Comparison of ENCODE assay signal across 8 cellular contexts in the genomic region with DNA sequence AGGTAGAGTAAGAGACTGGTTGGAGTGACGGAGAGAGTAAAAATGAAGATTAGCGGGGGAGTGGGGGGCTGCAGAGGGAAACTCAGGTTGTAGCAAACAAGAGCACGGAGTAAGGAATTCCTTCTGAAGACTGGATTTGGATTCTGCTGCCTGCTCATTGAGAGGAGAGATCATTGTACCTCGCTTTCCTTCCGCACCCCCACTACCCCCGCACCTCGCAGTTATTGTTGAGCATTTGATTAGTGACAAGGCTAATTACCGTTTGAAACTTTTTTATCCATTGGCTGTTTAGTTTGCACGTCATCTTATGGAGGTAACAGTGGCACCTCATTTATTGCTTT. TPM values are rescaled to one million over a fixed set of nuclear protein-coding genes. Genes with fewer than 3 reads are reported as not detected.
A peak's percentile ranks its signal among the peaks of the same experiment; 100 is the strongest.
DNase-seq lines count a peak whose midpoint lies in the region; ATAC-seq and TF ChIP-seq lines count a peak whose summit lies in the region.

No MANE protein-coding gene starts in this region.

- peaks cover 51% of the 10 kb centered on the region for H3K79me2 ChIP-seq in mammary epithelial cell (ENCODE audit: insufficient read depth, low read length)

- peak overlapping the region; percentile 96 for H3K4me3 ChIP-seq in HUES6 (ENCODE audit: low read depth, low read length)
- H3K4me3 ChIP-seq in mammary epithelial cell (replicated peaks in 1 of 3; ENCODE audit: insufficient read depth in 1 of 3, low read depth in 2 of 3, low read length in 3 of 3), result peak overlapping the region; percentile 72 to 99 (median 77)
- peak overlapping the region; percentile 94 for H3K4me3 ChIP-seq in mesodermal cell (ENCODE audit: extremely low read depth, insufficient read depth, low read length, poor library complexity, severe bottlenecking)

- H3K4me2 ChIP-seq in mammary epithelial cell (ENCODE audit: insufficient read depth, low read depth, low read length), result peak overlapping the region; percentile 80

- H3K27me3 ChIP-seq in HUES6 (ENCODE audit: control insufficient read depth, insufficient read depth, low read length), result no peaks in the 10 kb centered on the region
- no peaks in the 10 kb centered on the region for H3K27me3 ChIP-seq in mammary epithelial cell (ENCODE audit: insufficient read depth, low read length)

- peaks cover 28% of the 10 kb centered on the region for H3K36me3 ChIP-seq in HUES6 (ENCODE audit: control insufficient read depth, insufficient read depth, low read length)
- peaks cover 17% of the 10 kb centered on the region for H3K36me3 ChIP-seq in mammary epithelial cell (ENCODE audit: insufficient read depth, low read length)
- peaks cover 41% of the 10 kb centered on the region for H3K36me3 ChIP-seq in mesodermal cell (ENCODE audit: control insufficient read depth, insufficient read depth, low read length)

- H3K4me1 ChIP-seq in HUES6 (ENCODE audit: control insufficient read depth, insufficient read depth, low read length) (0 out of 2 replicates have a peak, but pooled peaks cover 4% of the 10 kb centered on the region), mammary epithelial cell (ENCODE audit: insufficient read depth, low read length) (peaks cover 8% of the 10 kb centered on the region), mesodermal cell (ENCODE audit: control insufficient read depth, insufficient read depth, low read length, poor library complexity, severe bottlenecking) (peaks cover 3% of the 10 kb centered on the region)

- CTCF ChIA-PET in mammary epithelial cell (lab: Charles Lee; ENCODE audit: low non-redundant PET), result no interaction called here

- dilution Hi-C loops in mammary epithelial cell (cut with HindIII; ENCODE audit: low sequenced_read_pairs), result no loop called here

- in situ Hi-C loops in mammary epithelial cell (cut with MboI; ENCODE audit: low sequenced_read_pairs in 2 of 2), result no loop called here

- DNase-seq in AG20443 (ENCODE audit: low spot score), result peak; percentile 13
- DNase-seq in mammary epithelial cell, result no peak
- DNase-seq in Ammon's horn (ENCODE audit: low spot score), result no peak
- no peak for DNase-seq in anterior cingulate cortex (lab: John Stamatoyannopoulos, UW)
- no peak for DNase-seq in stimulated activated naive CD4-positive, alpha-beta T cell treated with Interleukin-2 at 50 U/mL for 16 hours (lab: John Stamatoyannopoulos, UW)

- TF ChIP-seq CTCF in mammary epithelial cell (conservative IDR thresholded peaks at IDR 0.05 in 1 of 2, IDR thresholded peaks at IDR 0.05 in 1 of 2; ENCODE audit: extremely low read depth in 1 of 2, insufficient read depth in 1 of 2, low read depth in 1 of 2, low read length in 2 of 2), result no peak

- intact Hi-C loops in mammary epithelial cell (cut with micrococcal nuclease), result no loop called here

- WGBS in mammary epithelial cell (ENCODE audit: low coverage, missing lambda C conversion rate), result 0% methylated on average over 3 of the region's 9 CpGs
- WGBS in mesodermal cell (ENCODE audit: insufficient coverage in 2 of 2), 2 experiments, result 0% methylated on average over 2 to 9 of the region's 9 CpGs

- TSS peak; percentile 60 for BruUV-seq in mammary epithelial cell (replicated peaks; lab: Mats Ljungman, UMichigan)

- peak overlapping the region; percentile 88 for H3K27ac ChIP-seq in HUES6 (ENCODE audit: low read depth, low read length)
- H3K27ac ChIP-seq in mammary epithelial cell (ENCODE audit: insufficient read depth, low read depth, low read length), result peak overlapping the region; percentile 76
- peak overlapping the region; percentile 84 for H3K27ac ChIP-seq in mesodermal cell (ENCODE audit: low read depth, low read length, severe bottlenecking)

- no peak for ATAC-seq in GM21515 (IDR thresholded peaks at IDR 0.05; ENCODE audit: unreplicated experiment)

- peak overlapping the region; percentile 97 for H3K9ac ChIP-seq in HUES6 (ENCODE audit: low read length)
- peak overlapping the region; percentile 85 for H3K9ac ChIP-seq in mammary epithelial cell (ENCODE audit: insufficient read depth, low read length)

- peak overlapping the region; percentile 96 for H2AFZ ChIP-seq in mammary epithelial cell (ENCODE audit: low read depth, low read length)

- no peaks in the 10 kb centered on the region for H3K9me3 ChIP-seq in HUES6 (ENCODE audit: control insufficient read depth, insufficient read depth, low read depth, low read length)
- H3K9me3 ChIP-seq in mammary epithelial cell (replicated peaks; ENCODE audit: insufficient read depth, low read length), result no peaks in the 10 kb centered on the region
- H3K9me3 ChIP-seq in mesodermal cell (ENCODE audit: control insufficient read depth, low read length), result peaks cover 3% of the 10 kb centered on the region

- H4K20me1 ChIP-seq in mammary epithelial cell (ENCODE audit: insufficient read depth, low read length), result no peaks in the 10 kb centered on the region

RNA-seq across cellular contexts. Expression of a gene that starts 0.5 kb away (rescaled TPM):
- total RNA-seq in mammary epithelial cell, result 10 to 100 TPM; 29.0 to 52.3 TPM
- polyA plus RNA-seq in mammary epithelial cell, result 17.1 TPM
- 36.1 TPM for polyA minus RNA-seq in mammary epithelial cell
- polyA plus RNA-seq in mesodermal cell (2013, experiment 1 of 2), result 40.9 TPM
- 36.6 TPM for polyA plus RNA-seq in mesodermal cell (2013, experiment 2 of 2)

RNA-seq across cellular contexts. Expression of a gene that starts 28.1 kb away (rescaled TPM):
- total RNA-seq in mammary epithelial cell, result 10 to 100 TPM; 27.3 to 84.8 TPM
- polyA plus RNA-seq in mammary epithelial cell, result 77.6 TPM
- 10.7 TPM for polyA minus RNA-seq in mammary epithelial cell
- polyA plus RNA-seq in mesodermal cell (2013, experiment 1 of 2), result 84.6 TPM
- 79.3 TPM for polyA plus RNA-seq in mesodermal cell (2013, experiment 2 of 2)

RNA-seq across cellular contexts. Expression of a gene that starts 39.4 kb away (rescaled TPM):
- 10 to 100 TPM in 1 of 2 donors, 1 to 10 TPM in 1; 8.1 to 13.2 TPM for total RNA-seq in mammary epithelial cell
- 10.2 TPM for polyA plus RNA-seq in mammary epithelial cell
- polyA minus RNA-seq in mammary epithelial cell, result 6.2 TPM
- 5.5 TPM for polyA plus RNA-seq in mesodermal cell (2013, experiment 1 of 2)
- 4.6 TPM for polyA plus RNA-seq in mesodermal cell (2013, experiment 2 of 2)

RNA-seq across cellular contexts. Expression of a gene that starts 42.2 kb away (rescaled TPM):
- total RNA-seq in mammary epithelial cell, result 10 to 100 TPM; 12.7 to 22.7 TPM
- polyA plus RNA-seq in mammary epithelial cell, result 12.6 TPM
- 19.4 TPM for polyA minus RNA-seq in mammary epithelial cell
- 24.7 TPM for polyA plus RNA-seq in mesodermal cell (2013, experiment 1 of 2)
- 21.4 TPM for polyA plus RNA-seq in mesodermal cell (2013, experiment 2 of 2)

RNA-seq across cellular contexts. Expression of a gene that starts 49.2 kb away (rescaled TPM):
- total RNA-seq in mammary epithelial cell, result 1 to 10 TPM; 1.3 to 2.3 TPM
- 0.76 TPM for polyA plus RNA-seq in mammary epithelial cell
- polyA minus RNA-seq in mammary epithelial cell, result not detected
- 26.6 TPM for polyA plus RNA-seq in mesodermal cell (2013, experiment 1 of 2)
- 24.1 TPM for polyA plus RNA-seq in mesodermal cell (2013, experiment 2 of 2)
